ENCODE assay signal across 20 cellular contexts in the genomic region with DNA sequence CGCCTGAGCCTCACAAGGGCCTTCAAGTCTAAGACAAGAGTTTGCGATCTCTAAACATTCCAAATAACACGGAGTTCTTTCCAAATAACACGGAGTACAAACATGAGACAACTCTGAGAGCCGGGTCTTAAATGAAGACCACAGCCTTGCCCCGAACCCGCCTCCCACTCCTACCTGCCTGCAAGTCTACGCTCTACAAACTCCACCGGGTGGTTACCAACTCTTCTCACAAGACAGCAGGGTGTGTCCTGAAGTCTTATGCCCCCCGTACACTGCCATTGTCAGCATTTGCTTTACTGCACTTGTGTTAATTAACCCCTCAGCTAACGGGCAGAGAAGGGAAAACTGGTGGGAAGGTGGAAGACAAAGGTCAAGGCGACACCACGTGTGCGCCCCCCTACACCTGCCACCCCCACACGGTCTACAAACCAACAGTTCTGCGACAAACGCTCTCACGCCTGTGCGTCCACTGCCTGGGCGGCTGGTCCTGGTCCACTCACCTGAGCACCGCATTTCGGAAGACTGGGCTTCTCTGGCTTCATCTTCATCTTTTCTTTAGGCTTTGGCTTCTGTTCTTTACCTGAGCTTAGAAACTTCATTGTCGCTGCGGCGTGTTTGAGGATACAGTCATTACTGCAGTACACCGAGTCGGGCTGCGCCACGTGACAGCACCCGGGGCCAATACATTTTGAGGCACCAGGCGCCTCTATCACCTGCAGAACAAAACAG. TPM values are rescaled to one million over a fixed set of nuclear protein-coding genes. Genes with fewer than 3 reads are reported as not detected.
DNase-seq lines count a peak whose midpoint lies in the region; ATAC-seq, FAIRE-seq and TF ChIP-seq lines count a peak whose summit lies in the region.
"Had no signal": no experiment of that assay in that cellular context is flagged by ENCODE, and none has a peak within 500 bp of the region (broad histone marks: within the 10 kb centered on the region; RNA-seq: fewer than 3 reads in every experiment).

No MANE protein-coding gene starts in this region.

- H3K4me3 Mint-ChIP-seq in activated CD4-positive, alpha-beta memory T cell treated with anti-CD3 and anti-CD28 coated beads for 36 hours, result no peak overlapping the region
- H3K4me3 Mint-ChIP-seq in activated CD4-positive, alpha-beta memory T cell treated with anti-CD3 and anti-CD28 coated beads, Interleukin-2, amount 10 ng/mL, durations not matched to agents 7 days and 5 days, result no peak overlapping the region
- peak overlapping the region; percentile 31 for H3K4me3 Mint-ChIP-seq in endothelial cell (ENCODE audit: unreplicated experiment)
- H3K4me3 Mint-ChIP-seq in stimulated activated effector memory CD8-positive, alpha-beta T cell treated with anti-CD3 and anti-CD28 coated beads, Interleukin-12 subunit alpha, Interleukin-12 subunit beta, amount 100 ng/mL, for 72 hours, result no peak overlapping the region

- H3K4me3 ChIP-seq in HepG2 (replicated peaks in 1 of 3; ENCODE audit: insufficient read depth in 1 of 3, low read depth in 2 of 3, low read length in 3 of 3), result no peak overlapping the region
- H3K4me3 ChIP-seq in right lobe of liver, result no peak overlapping the region
- H3K4me3 ChIP-seq in A673 (ENCODE audit: low read depth, low read length, poor library complexity, severe bottlenecking), result no peak overlapping the region
- H3K4me3 ChIP-seq: HAP-1 had no signal

- H3K27me3 ChIP-seq in HepG2 (ENCODE audit: control insufficient read depth in 1 of 2, insufficient read depth in 2 of 2, low read length in 2 of 2) (no peaks in the 10 kb centered on the region), right lobe of liver (no peaks in the 10 kb centered on the region), A673 (replicated peaks; ENCODE audit: insufficient read depth, low read depth, low read length, poor library complexity) (no peaks in the 10 kb centered on the region)

- TF ChIP-seq CTCF in HepG2 (CRISPR knock-in tag; IDR thresholded peaks at IDR 0.05) (no peak), right lobe of liver (IDR thresholded peaks at IDR 0.05) (no peak), endothelial cell (IDR thresholded peaks at IDR 0.05; ENCODE audit: unreplicated experiment) (no peak), A673 (conservative IDR thresholded peaks at IDR 0.05; ENCODE audit: low read depth, low read length) (no peak)

- 98% methylated on average over 31 of the region's 31 CpGs for WGBS in HepG2 (ENCODE audit: low lambda C conversion rate)
- WGBS in right lobe of liver (ENCODE audit: insufficient coverage, low coverage, low lambda C conversion rate, missing lambda C conversion rate), result 84% methylated on average over 27 of the region's 31 CpGs

- ATAC-seq in HepG2 (no peak), right lobe of liver (no peak), HG02938 (IDR thresholded peaks at IDR 0.05; ENCODE audit: unreplicated experiment) (no peak)
- no peak for ATAC-seq in stimulated activated effector memory CD8-positive, alpha-beta T cell treated with anti-CD3 and anti-CD28 coated beads, Interleukin-12 subunit alpha, Interleukin-12 subunit beta, amount 100 ng/mL, for 72 hours

- no peaks in the 10 kb centered on the region for H3K9me3 ChIP-seq in HepG2 (ENCODE audit: low read length)
- no peaks in the 10 kb centered on the region for H3K9me3 ChIP-seq in right lobe of liver
- H3K9me3 ChIP-seq in A673 (ENCODE audit: low read depth, low read length, poor library complexity, severe bottlenecking), result no peaks in the 10 kb centered on the region
- H3K9me3 ChIP-seq: HAP-1 had no signal

- H2AFZ ChIP-seq in HepG2 (ENCODE audit: low read length), result no peak overlapping the region

- no peak overlapping the region for H3K27ac ChIP-seq in HepG2 (ENCODE audit: extremely low read length, insufficient read depth, low read length)
- no peak overlapping the region for H3K27ac ChIP-seq in right lobe of liver
- no peak overlapping the region for H3K27ac ChIP-seq in A673 (ENCODE audit: low read depth, low read length, poor library complexity, severe bottlenecking)

- in situ Hi-C loops in HepG2 (cut with HindIII; ENCODE audit: extremely low pct_ligation_motif_present, low pct_unique_long_range_greater_than_20kb), result no loop called here

- H3K4me1 ChIP-seq in HepG2 (ENCODE audit: insufficient read depth, low read length) (no peaks in the 10 kb centered on the region), right lobe of liver (peaks cover 0 to 7% (median 2%) of the 10 kb centered on the region in 4 donors), A673 (ENCODE audit: insufficient read depth, low read length, poor library complexity, severe bottlenecking) (no peaks in the 10 kb centered on the region)
- H3K4me1 ChIP-seq: HAP-1 had no signal

- peaks cover 67% of the 10 kb centered on the region for H3K36me3 Mint-ChIP-seq in activated CD4-positive, alpha-beta memory T cell treated with anti-CD3 and anti-CD28 coated beads for 36 hours
- peaks cover 89% of the 10 kb centered on the region for H3K36me3 Mint-ChIP-seq in activated CD4-positive, alpha-beta memory T cell treated with anti-CD3 and anti-CD28 coated beads, Interleukin-2, amount 10 ng/mL, durations not matched to agents 7 days and 5 days (ENCODE audit: low read depth)
- peaks cover 77% of the 10 kb centered on the region for H3K36me3 Mint-ChIP-seq in endothelial cell (ENCODE audit: low read depth, unreplicated experiment)
- peaks cover 100% of the 10 kb centered on the region for H3K36me3 Mint-ChIP-seq in stimulated activated effector memory CD8-positive, alpha-beta T cell treated with anti-CD3 and anti-CD28 coated beads, Interleukin-12 subunit alpha, Interleukin-12 subunit beta, amount 100 ng/mL, for 72 hours

- no peak overlapping the region for H3K9ac ChIP-seq in HepG2 (ENCODE audit: insufficient read depth, low read depth, low read length)

- H4K20me1 ChIP-seq in HepG2 (ENCODE audit: insufficient read depth, low read length), result peaks cover 37% of the 10 kb centered on the region

- H3K27ac Mint-ChIP-seq in activated CD4-positive, alpha-beta memory T cell treated with anti-CD3 and anti-CD28 coated beads for 36 hours, result peak overlapping the region; percentile 67
- no peak overlapping the region for H3K27ac Mint-ChIP-seq in activated CD4-positive, alpha-beta memory T cell treated with anti-CD3 and anti-CD28 coated beads, Interleukin-2, amount 10 ng/mL, durations not matched to agents 7 days and 5 days
- peak overlapping the region; percentile 32 for H3K27ac Mint-ChIP-seq in endothelial cell (ENCODE audit: unreplicated experiment)
- H3K27ac Mint-ChIP-seq in stimulated activated effector memory CD8-positive, alpha-beta T cell treated with anti-CD3 and anti-CD28 coated beads, Interleukin-12 subunit alpha, Interleukin-12 subunit beta, amount 100 ng/mL, for 72 hours, result peak overlapping the region; percentile 60

- POLR2A ChIA-PET in activated CD4-positive, alpha-beta memory T cell treated with anti-CD3 and anti-CD28 coated beads for 36 hours (lab: Charles Lee), result no interaction called here
- POLR2A ChIA-PET in activated CD4-positive, alpha-beta memory T cell treated with anti-CD3 and anti-CD28 coated beads, Interleukin-2, amount 10 ng/mL, durations not matched to agents 7 days and 5 days (lab: Charles Lee), result interaction anchor here (0.9 to 2.5 kb wide), 3 partner anchors 10 to 31 kb away, joined by 3 to 9 read pairs (median 4); a partner anchor contains a TSS
- POLR2A ChIA-PET in HepG2 (lab: Yijun Ruan, JAX), result interaction anchor here (1.1 kb wide), 1 partner anchor 32 kb away, joined by 3 read pairs; no protein-coding TSS in a partner anchor
- POLR2A ChIA-PET in A673 (lab: Charles Lee; ENCODE audit: low non-redundant PET), result no interaction called here

- no peak overlapping the region for H3K4me2 ChIP-seq in HepG2 (ENCODE audit: low read depth, low read length)

- no peak for DNase-seq in activated CD4-positive, alpha-beta memory T cell treated with anti-CD3 and anti-CD28 coated beads for 36 hours
- DNase-seq in activated CD4-positive, alpha-beta memory T cell treated with anti-CD3 and anti-CD28 coated beads, Interleukin-2, amount 10 ng/mL, durations not matched to agents 7 days and 5 days, result no peak
- DNase-seq in HepG2 (ENCODE audit: low spot score) (no peak), right lobe of liver (no peak), endothelial cell (ENCODE audit: low spot score) (no peak), A673 (ENCODE audit: low spot score) (no peak)
- no peak for DNase-seq in stimulated activated effector memory CD8-positive, alpha-beta T cell treated with anti-CD3 and anti-CD28 coated beads, Interleukin-12 subunit alpha, Interleukin-12 subunit beta, amount 100 ng/mL, for 72 hours (ENCODE audit: low spot score in 2 of 2)
- DNase-seq: DMS153; GDM1; NCI-H1092 treated with DMSO at 0.1 percent for 48 hours; NCI-H2081 treated with DMSO at 0.1 percent for 48 hours; NCI-H446 treated with DMSO at 0.1 percent for 48 hours; NCI-H748 treated with DMSO at 0.1 percent for 48 hours; NK-92 treated with Interleukin-12 subunit alpha and Interleukin-12 subunit beta, amount 100 ng/mL, for 24 hours had no signal

- CTCF ChIA-PET in activated CD4-positive, alpha-beta memory T cell treated with anti-CD3 and anti-CD28 coated beads for 36 hours (lab: Charles Lee), result interaction anchor here (0.6 to 3.7 kb wide), 17 partner anchors 8 to 118 kb away, joined by 3 to 95 read pairs (median 5); a partner anchor contains a TSS
- CTCF ChIA-PET in activated CD4-positive, alpha-beta memory T cell treated with anti-CD3 and anti-CD28 coated beads, Interleukin-2, amount 10 ng/mL, durations not matched to agents 7 days and 5 days (lab: Charles Lee), result interaction anchor here (0.9 to 3.1 kb wide), 10 partner anchors 8 to 102 kb away, joined by 3 to 58 read pairs (median 6); a partner anchor contains a TSS
- CTCF ChIA-PET in HepG2 (lab: Yijun Ruan, JAX; ENCODE audit: low intra/inter-chr PET ratio, low total read pairs) (interaction anchor here (1.3 to 2.0 kb wide), 3 partner anchors 12 to 102 kb away, joined by 6 to 13 read pairs (median 11); no protein-coding TSS in a partner anchor), A673 (lab: Charles Lee) (interaction anchor here (0.9 to 1.1 kb wide), 2 partner anchors 17 to 32 kb away, joined by 3 read pairs; no protein-coding TSS in a partner anchor)

- H3K27me3 Mint-ChIP-seq in activated CD4-positive, alpha-beta memory T cell treated with anti-CD3 and anti-CD28 coated beads for 36 hours, result no peaks in the 10 kb centered on the region
- no peaks in the 10 kb centered on the region for H3K27me3 Mint-ChIP-seq in activated CD4-positive, alpha-beta memory T cell treated with anti-CD3 and anti-CD28 coated beads, Interleukin-2, amount 10 ng/mL, durations not matched to agents 7 days and 5 days
- H3K27me3 Mint-ChIP-seq in endothelial cell (ENCODE audit: unreplicated experiment), result peaks cover 5% of the 10 kb centered on the region
- H3K27me3 Mint-ChIP-seq: CD4-positive, alpha-beta memory T cell had no signal

- intact Hi-C loops in activated CD4-positive, alpha-beta memory T cell treated with anti-CD3 and anti-CD28 coated beads for 36 hours (cut with micrococcal nuclease), result no loop called here
- intact Hi-C loops in HepG2 (cut with micrococcal nuclease; ENCODE audit: unreplicated experiment) (no loop called here), right lobe of liver (cut with DNase I) (loop anchor here (10.0 kb wide), 2 partner anchors 58 to 98 kb away; a partner anchor contains a TSS), A673 (cut with micrococcal nuclease; ENCODE audit: unreplicated experiment) (no loop called here)

- no peaks in the 10 kb centered on the region for H3K9me3 Mint-ChIP-seq in activated CD4-positive, alpha-beta memory T cell treated with anti-CD3 and anti-CD28 coated beads for 36 hours
- no peaks in the 10 kb centered on the region for H3K9me3 Mint-ChIP-seq in activated CD4-positive, alpha-beta memory T cell treated with anti-CD3 and anti-CD28 coated beads, Interleukin-2, amount 10 ng/mL, durations not matched to agents 7 days and 5 days
- H3K9me3 Mint-ChIP-seq in endothelial cell (ENCODE audit: unreplicated experiment), result no peaks in the 10 kb centered on the region
- no peaks in the 10 kb centered on the region for H3K9me3 Mint-ChIP-seq in stimulated activated effector memory CD8-positive, alpha-beta T cell treated with anti-CD3 and anti-CD28 coated beads, Interleukin-12 subunit alpha, Interleukin-12 subunit beta, amount 100 ng/mL, for 72 hours

- no peak for TF ChIP-seq RAD21 in HepG2 (CRISPR knock-in tag; IDR thresholded peaks at IDR 0.05)

- H3K79me2 ChIP-seq in HepG2 (ENCODE audit: insufficient read depth, low read length), result peaks cover 48% of the 10 kb centered on the region

- FAIRE-seq in HepG2 (lab: Jason Lieb, UNC), result no peak
- FAIRE-seq: A204.1, HTR-8/SVneo, RCC 7860 had no signal

- peaks cover 17% of the 10 kb centered on the region for H3K4me1 Mint-ChIP-seq in activated CD4-positive, alpha-beta memory T cell treated with anti-CD3 and anti-CD28 coated beads for 36 hours (ENCODE audit: low read depth)
- H3K4me1 Mint-ChIP-seq in activated CD4-positive, alpha-beta memory T cell treated with anti-CD3 and anti-CD28 coated beads, Interleukin-2, amount 10 ng/mL, durations not matched to agents 7 days and 5 days, result peaks cover 26% of the 10 kb centered on the region
- peaks cover 8% of the 10 kb centered on the region for H3K4me1 Mint-ChIP-seq in endothelial cell (ENCODE audit: unreplicated experiment)
- H3K4me1 Mint-ChIP-seq in stimulated activated effector memory CD8-positive, alpha-beta T cell treated with anti-CD3 and anti-CD28 coated beads, Interleukin-12 subunit alpha, Interleukin-12 subunit beta, amount 100 ng/mL, for 72 hours, result peaks cover 39% of the 10 kb centered on the region

- TF ChIP-seq EP300 in HepG2 (IDR thresholded peaks at IDR 0.05; ENCODE audit: low read depth in 2 of 2, low read length in 2 of 2), result no peak
- no peak for TF ChIP-seq EP300 in HepG2 (CRISPR knock-in tag; IDR thresholded peaks at IDR 0.05; ENCODE audit: borderline replicate concordance)

- BruUV-seq in HepG2 (replicated peaks; lab: Mats Ljungman, UMichigan) (no TSS peak), A673 (replicated peaks; lab: Mats Ljungman, UMichigan) (no TSS peak)

- no peak for TF ChIP-seq POLR2A in HepG2 (IDR thresholded peaks at IDR 0.05; ENCODE audit: insufficient read depth in 1 of 2, low read depth in 2 of 2, low read length in 2 of 2)
- TF ChIP-seq POLR2A in right lobe of liver (IDR thresholded peaks at IDR 0.05), result no peak

- peaks cover 70 to 98% of the 10 kb centered on the region in 2 experiments for H3K36me3 ChIP-seq in HepG2 (replicated peaks in 1 of 2; ENCODE audit: control insufficient read depth in 1 of 2, insufficient read depth in 2 of 2, low read length in 2 of 2)
- peaks cover 10 to 100% (median 64%) of the 10 kb centered on the region in 4 donors for H3K36me3 ChIP-seq in right lobe of liver
- peaks cover 100% of the 10 kb centered on the region for H3K36me3 ChIP-seq in A673 (ENCODE audit: insufficient read depth, low read length, poor library complexity, severe bottlenecking)

RNA-seq across cellular contexts. Expression of a gene that starts 19.5 kb away (rescaled TPM):
- total RNA-seq in activated CD4-positive, alpha-beta memory T cell treated with anti-CD3 and anti-CD28 coated beads for 36 hours, result 10 to 100 TPM; 46.6 to 48.4 TPM
- 10 to 100 TPM; 62.2 to 66.2 TPM for total RNA-seq in activated CD4-positive, alpha-beta memory T cell treated with anti-CD3 and anti-CD28 coated beads, Interleukin-2, amount 10 ng/mL, durations not matched to agents 7 days and 5 days
- 75.1 and 77.0 TPM in 2 replicates for total RNA-seq in HepG2 (2016; rRNA removed; fragmentation: Illumina TruSeq; extraction: Trizol)
- 14.5 and 17.3 TPM in 2 replicates for total RNA-seq in HepG2 (2016; cell fraction: cytosol; rRNA removed; fragmentation: Illumina TruSeq; extraction: Trizol; ENCODE audit: low read depth)
- 71.7 and 75.6 TPM in 2 replicates for total RNA-seq in HepG2 (2016; cell fraction: insoluble cytoplasmic fraction; rRNA removed; fragmentation: Illumina TruSeq; extraction: Trizol)
- 32.1 and 34.1 TPM in 2 replicates for total RNA-seq in HepG2 (2016; cell fraction: membrane; rRNA removed; fragmentation: Illumina TruSeq; extraction: Trizol)
- total RNA-seq in HepG2 (2016; cell fraction: nucleus; rRNA removed; fragmentation: Illumina TruSeq; extraction: Trizol), result 86.6 and 98.5 TPM in 2 replicates
- 72.6 and 75.0 TPM in 2 replicates for polyA plus RNA-seq in HepG2 (2011; rRNA removed)
- polyA plus RNA-seq in HepG2 (2011; cell fraction: cytosol; rRNA removed), result 53.2 and 57.1 TPM in 2 replicates
- polyA plus RNA-seq in HepG2 (2011; cell fraction: nucleus; rRNA removed), result 292 and 297 TPM in 2 replicates
- polyA plus RNA-seq in HepG2 (2012), result 67.9 and 74.0 TPM in 2 replicates
- 3.0 TPM in 2 replicates for polyA plus RNA-seq in HepG2 (2016; cell fraction: cytosol; fragmentation: Illumina TruSeq; extraction: Trizol; ENCODE audit: low read depth)
- polyA plus RNA-seq in HepG2 (2016; cell fraction: insoluble cytoplasmic fraction; fragmentation: Illumina TruSeq; extraction: Trizol; ENCODE audit: low read depth), result 61.5 and 65.9 TPM in 2 replicates
- polyA plus RNA-seq in HepG2 (2016; cell fraction: membrane; fragmentation: Illumina TruSeq; extraction: Trizol; ENCODE audit: low read depth), result 10.9 and 11.6 TPM in 2 replicates
- polyA plus RNA-seq in HepG2 (2016; cell fraction: nucleus; fragmentation: Illumina TruSeq; extraction: Trizol; ENCODE audit: insufficient read depth, low read depth), result 130 and 135 TPM in 2 replicates
- 33.0 and 89.8 TPM in 2 replicates for polyA minus RNA-seq in HepG2 (2011; rRNA and poly(A)+ RNA removed; ENCODE audit: low replicate concordance)
- polyA minus RNA-seq in HepG2 (2011; cell fraction: cytosol; rRNA and poly(A)+ RNA removed), result 30.7 and 35.0 TPM in 2 replicates
- polyA minus RNA-seq in HepG2 (2011; cell fraction: nucleus; rRNA and poly(A)+ RNA removed), result 139 and 144 TPM in 2 replicates
- total RNA-seq in right lobe of liver, result 10 to 100 TPM; 18.3 to 28.1 (median 21.1) TPM
- total RNA-seq in endothelial cell (ENCODE audit: unreplicated experiment), result 61.0 TPM
- total RNA-seq in A673 (2021), result 61.7 and 64.4 TPM in 2 replicates

RNA-seq across cellular contexts. Expression of a gene that starts 31.1 kb away (rescaled TPM):
- total RNA-seq in activated CD4-positive, alpha-beta memory T cell treated with anti-CD3 and anti-CD28 coated beads for 36 hours, result 10 to 100 TPM; 33.9 to 34.8 TPM
- total RNA-seq in activated CD4-positive, alpha-beta memory T cell treated with anti-CD3 and anti-CD28 coated beads, Interleukin-2, amount 10 ng/mL, durations not matched to agents 7 days and 5 days, result 10 to 100 TPM; 31.9 to 32.8 TPM
- total RNA-seq in HepG2 (2016; rRNA removed; fragmentation: Illumina TruSeq; extraction: Trizol), result 59.8 and 74.4 TPM in 2 replicates
- 17.8 and 18.7 TPM in 2 replicates for total RNA-seq in HepG2 (2016; cell fraction: cytosol; rRNA removed; fragmentation: Illumina TruSeq; extraction: Trizol; ENCODE audit: low read depth)
- total RNA-seq in HepG2 (2016; cell fraction: insoluble cytoplasmic fraction; rRNA removed; fragmentation: Illumina TruSeq; extraction: Trizol), result 60.3 and 68.0 TPM in 2 replicates
- 45.9 and 46.6 TPM in 2 replicates for total RNA-seq in HepG2 (2016; cell fraction: membrane; rRNA removed; fragmentation: Illumina TruSeq; extraction: Trizol)
- total RNA-seq in HepG2 (2016; cell fraction: nucleus; rRNA removed; fragmentation: Illumina TruSeq; extraction: Trizol), result 35.6 and 42.8 TPM in 2 replicates
- 39.0 and 39.6 TPM in 2 replicates for polyA plus RNA-seq in HepG2 (2011; rRNA removed)
- polyA plus RNA-seq in HepG2 (2011; cell fraction: cytosol; rRNA removed), result 39.6 and 40.7 TPM in 2 replicates
- 23.9 and 26.9 TPM in 2 replicates for polyA plus RNA-seq in HepG2 (2011; cell fraction: nucleus; rRNA removed)
- polyA plus RNA-seq in HepG2 (2012), result 36.8 and 46.0 TPM in 2 replicates
- 14.5 and 16.6 TPM in 2 replicates for polyA plus RNA-seq in HepG2 (2016; cell fraction: cytosol; fragmentation: Illumina TruSeq; extraction: Trizol; ENCODE audit: low read depth)
- polyA plus RNA-seq in HepG2 (2016; cell fraction: insoluble cytoplasmic fraction; fragmentation: Illumina TruSeq; extraction: Trizol; ENCODE audit: low read depth), result 66.0 and 70.4 TPM in 2 replicates
- polyA plus RNA-seq in HepG2 (2016; cell fraction: membrane; fragmentation: Illumina TruSeq; extraction: Trizol; ENCODE audit: low read depth), result 31.6 and 32.0 TPM in 2 replicates
- polyA plus RNA-seq in HepG2 (2016; cell fraction: nucleus; fragmentation: Illumina TruSeq; extraction: Trizol; ENCODE audit: insufficient read depth, low read depth), result 58.8 and 62.9 TPM in 2 replicates
- 30.6 and 61.9 TPM in 2 replicates for polyA minus RNA-seq in HepG2 (2011; rRNA and poly(A)+ RNA removed; ENCODE audit: low replicate concordance)
- polyA minus RNA-seq in HepG2 (2011; cell fraction: cytosol; rRNA and poly(A)+ RNA removed), result 28.5 and 31.3 TPM in 2 replicates
- polyA minus RNA-seq in HepG2 (2011; cell fraction: nucleus; rRNA and poly(A)+ RNA removed), result 27.2 and 34.4 TPM in 2 replicates
- 10 to 100 TPM; 12.6 to 18.9 (median 15.1) TPM for total RNA-seq in right lobe of liver
- total RNA-seq in endothelial cell (ENCODE audit: unreplicated experiment), result 45.0 TPM
- total RNA-seq in A673 (2021), result 40.2 and 42.0 TPM in 2 replicates

RNA-seq across cellular contexts. Expression of a gene that starts 45.2 kb away (rescaled TPM):
- total RNA-seq in activated CD4-positive, alpha-beta memory T cell treated with anti-CD3 and anti-CD28 coated beads for 36 hours, result 1 to 10 TPM; 4.7 to 5.0 TPM
- total RNA-seq in activated CD4-positive, alpha-beta memory T cell treated with anti-CD3 and anti-CD28 coated beads, Interleukin-2, amount 10 ng/mL, durations not matched to agents 7 days and 5 days, result 1 to 10 TPM; 6.0 to 6.2 TPM
- total RNA-seq in HepG2 (2016; rRNA removed; fragmentation: Illumina TruSeq; extraction: Trizol) (20.0 and 21.1 TPM in 2 replicates), right lobe of liver (1 to 10 TPM; 2.9 to 5.1 (median 3.9) TPM), endothelial cell (ENCODE audit: unreplicated experiment) (30.9 TPM), A673 (2021) (13.9 and 16.1 TPM in 2 replicates)
- 13.3 and 17.7 TPM in 2 replicates for total RNA-seq in HepG2 (2016; cell fraction: cytosol; rRNA removed; fragmentation: Illumina TruSeq; extraction: Trizol; ENCODE audit: low read depth)
- 20.4 and 21.0 TPM in 2 replicates for total RNA-seq in HepG2 (2016; cell fraction: insoluble cytoplasmic fraction; rRNA removed; fragmentation: Illumina TruSeq; extraction: Trizol)
- 28.7 and 36.7 TPM in 2 replicates for total RNA-seq in HepG2 (2016; cell fraction: membrane; rRNA removed; fragmentation: Illumina TruSeq; extraction: Trizol)
- total RNA-seq in HepG2 (2016; cell fraction: nucleus; rRNA removed; fragmentation: Illumina TruSeq; extraction: Trizol), result 11.4 and 12.6 TPM in 2 replicates
- polyA plus RNA-seq in HepG2 (2011; rRNA removed), result 14.2 and 14.8 TPM in 2 replicates
- polyA plus RNA-seq in HepG2 (2011; cell fraction: cytosol; rRNA removed), result 9.0 and 11.8 TPM in 2 replicates
- polyA plus RNA-seq in HepG2 (2011; cell fraction: nucleus; rRNA removed), result 6.4 and 8.0 TPM in 2 replicates
- 12.4 and 13.3 TPM in 2 replicates for polyA plus RNA-seq in HepG2 (2012)
- 13.1 and 14.7 TPM in 2 replicates for polyA plus RNA-seq in HepG2 (2016; cell fraction: cytosol; fragmentation: Illumina TruSeq; extraction: Trizol; ENCODE audit: low read depth)
- polyA plus RNA-seq in HepG2 (2016; cell fraction: insoluble cytoplasmic fraction; fragmentation: Illumina TruSeq; extraction: Trizol; ENCODE audit: low read depth), result 19.5 and 20.9 TPM in 2 replicates
- 25.6 and 29.7 TPM in 2 replicates for polyA plus RNA-seq in HepG2 (2016; cell fraction: membrane; fragmentation: Illumina TruSeq; extraction: Trizol; ENCODE audit: low read depth)
- polyA plus RNA-seq in HepG2 (2016; cell fraction: nucleus; fragmentation: Illumina TruSeq; extraction: Trizol; ENCODE audit: insufficient read depth, low read depth), result 21.4 and 23.1 TPM in 2 replicates
- polyA minus RNA-seq in HepG2 (2011; rRNA and poly(A)+ RNA removed; ENCODE audit: low replicate concordance), result 4.7 and 6.4 TPM in 2 replicates
- polyA minus RNA-seq in HepG2 (2011; cell fraction: cytosol; rRNA and poly(A)+ RNA removed), result 9.9 and 10.2 TPM in 2 replicates
- polyA minus RNA-seq in HepG2 (2011; cell fraction: nucleus; rRNA and poly(A)+ RNA removed), result 5.2 and 6.1 TPM in 2 replicates

RNA-seq across cellular contexts. Expression of a gene that starts 45.7 kb away (rescaled TPM):
- total RNA-seq in activated CD4-positive, alpha-beta memory T cell treated with anti-CD3 and anti-CD28 coated beads for 36 hours, result 1 to 10 TPM; 9.5 to 9.7 TPM
- 1 to 10 TPM; 4.7 to 5.8 TPM for total RNA-seq in activated CD4-positive, alpha-beta memory T cell treated with anti-CD3 and anti-CD28 coated beads, Interleukin-2, amount 10 ng/mL, durations not matched to agents 7 days and 5 days
- total RNA-seq in HepG2 (2016; rRNA removed; fragmentation: Illumina TruSeq; extraction: Trizol) (33.6 and 110 TPM in 2 replicates), right lobe of liver (10 to 100 TPM; 29.8 to 99.4 (median 54.1) TPM), endothelial cell (ENCODE audit: unreplicated experiment) (7.0 TPM), A673 (2021) (0.17 TPM in 1 of 2 replicates, not detected in the other)
- 27.1 and 27.6 TPM in 2 replicates for total RNA-seq in HepG2 (2016; cell fraction: cytosol; rRNA removed; fragmentation: Illumina TruSeq; extraction: Trizol; ENCODE audit: low read depth)
- total RNA-seq in HepG2 (2016; cell fraction: insoluble cytoplasmic fraction; rRNA removed; fragmentation: Illumina TruSeq; extraction: Trizol), result 25.3 and 116 TPM in 2 replicates
- 36.6 and 38.0 TPM in 2 replicates for total RNA-seq in HepG2 (2016; cell fraction: membrane; rRNA removed; fragmentation: Illumina TruSeq; extraction: Trizol)
- total RNA-seq in HepG2 (2016; cell fraction: nucleus; rRNA removed; fragmentation: Illumina TruSeq; extraction: Trizol), result 145 and 168 TPM in 2 replicates
- polyA plus RNA-seq in HepG2 (2011; rRNA removed), result 191 and 280 TPM in 2 replicates
- 57.2 and 94.5 TPM in 2 replicates for polyA plus RNA-seq in HepG2 (2011; cell fraction: cytosol; rRNA removed)
- polyA plus RNA-seq in HepG2 (2011; cell fraction: nucleus; rRNA removed), result 3,698 and 4,960 TPM in 2 replicates
- polyA plus RNA-seq in HepG2 (2012), result 173 and 220 TPM in 2 replicates
- 16.5 and 18.1 TPM in 2 replicates for polyA plus RNA-seq in HepG2 (2016; cell fraction: cytosol; fragmentation: Illumina TruSeq; extraction: Trizol; ENCODE audit: low read depth)
- polyA plus RNA-seq in HepG2 (2016; cell fraction: insoluble cytoplasmic fraction; fragmentation: Illumina TruSeq; extraction: Trizol; ENCODE audit: low read depth), result 36.5 and 42.6 TPM in 2 replicates
- polyA plus RNA-seq in HepG2 (2016; cell fraction: membrane; fragmentation: Illumina TruSeq; extraction: Trizol; ENCODE audit: low read depth), result 30.7 and 32.6 TPM in 2 replicates
- polyA plus RNA-seq in HepG2 (2016; cell fraction: nucleus; fragmentation: Illumina TruSeq; extraction: Trizol; ENCODE audit: insufficient read depth, low read depth), result 553 and 603 TPM in 2 replicates
- 0.07 and 195 TPM in 2 replicates for polyA minus RNA-seq in HepG2 (2011; rRNA and poly(A)+ RNA removed; ENCODE audit: low replicate concordance)
- polyA minus RNA-seq in HepG2 (2011; cell fraction: cytosol; rRNA and poly(A)+ RNA removed), result 33.4 and 43.3 TPM in 2 replicates
- polyA minus RNA-seq in HepG2 (2011; cell fraction: nucleus; rRNA and poly(A)+ RNA removed), result 176 and 196 TPM in 2 replicates

Comparison
In these comparisons a context has a peak if more than half of its experiments do, and no peak if none do; other contexts are left out.
1. POLR2A ChIA-PET loops: an anchor here in activated CD4-positive, alpha-beta memory T cell treated with anti-CD3 and anti-CD28 coated beads, Interleukin-2, amount 10 ng/mL, durations not matched to agents 7 days and 5 days (0.9 to 2.5 kb wide) and HepG2 (1.1 kb wide); none called in activated CD4-positive, alpha-beta memory T cell treated with anti-CD3 and anti-CD28 coated beads for 36 hours and A673.
2. intact Hi-C loops: an anchor here in right lobe of liver (10.0 kb wide); none called in activated CD4-positive, alpha-beta memory T cell treated with anti-CD3 and anti-CD28 coated beads for 36 hours, HepG2 and A673.